Comparison of ENCODE assay signal across 14 cellular contexts in genomic region chr2:180959787-180960186, GRCh38. TPM values are rescaled to one million over a fixed set of nuclear protein-coding genes. Genes with fewer than 3 reads are reported as not detected.
A peak's percentile ranks its signal among the peaks of the same experiment; 100 is the strongest.
DNase-seq lines count a peak whose midpoint lies in the region; ATAC-seq lines count a peak whose summit lies in the region.
"Had no signal": no experiment of that assay in that cellular context is flagged by ENCODE, and none has a peak within 500 bp of the region (broad histone marks: within the 10 kb centered on the region; RNA-seq: fewer than 3 reads in every experiment).

No MANE protein-coding gene starts in this region.

- intact Hi-C loops in left colon (cut with DNase I, micrococcal nuclease): no loop called here

- ATAC-seq in GM19035 (IDR thresholded peaks at IDR 0.05; ENCODE audit: unreplicated experiment): peak; percentile 38
- ATAC-seq in HG02798 (IDR thresholded peaks at IDR 0.05; ENCODE audit: poor library complexity, unreplicated experiment): peak; percentile 36
- ATAC-seq in HG03432 (IDR thresholded peaks at IDR 0.05; ENCODE audit: unreplicated experiment): peak; percentile 64
- no peak for ATAC-seq in left colon
- ATAC-seq: CD8-positive, alpha-beta T cell had no signal

- no peak for DNase-seq in NCI-H128 (lab: John Stamatoyannopoulos, UW; ENCODE audit: unreplicated experiment)
- DNase-seq in SKM-1 treated with dmso at 0.1 percent for 144 hours (lab: John Stamatoyannopoulos, UW; ENCODE audit: unreplicated experiment): no peak
- DNase-seq in left colon: no peak
- DNase-seq in stimulated activated CD4-positive, alpha-beta T cell treated with anti-CD3 and anti-CD28 coated beads, Interleukin-2, amount 100 ng/mL, for 48 hours: no peak
- DNase-seq: CD8-positive, alpha-beta T cell; COR-L47; DMS153; DND-41; GDM1; HCEC 1CT; HFFc6 had no signal

RNA-seq across cellular contexts. Expression of gene UBE2E3, which starts 20.6 kb away (rescaled TPM):
- total RNA-seq in left colon: 10 to 100 TPM; 54.6 to 62.5 TPM
